In the genomic region with DNA sequence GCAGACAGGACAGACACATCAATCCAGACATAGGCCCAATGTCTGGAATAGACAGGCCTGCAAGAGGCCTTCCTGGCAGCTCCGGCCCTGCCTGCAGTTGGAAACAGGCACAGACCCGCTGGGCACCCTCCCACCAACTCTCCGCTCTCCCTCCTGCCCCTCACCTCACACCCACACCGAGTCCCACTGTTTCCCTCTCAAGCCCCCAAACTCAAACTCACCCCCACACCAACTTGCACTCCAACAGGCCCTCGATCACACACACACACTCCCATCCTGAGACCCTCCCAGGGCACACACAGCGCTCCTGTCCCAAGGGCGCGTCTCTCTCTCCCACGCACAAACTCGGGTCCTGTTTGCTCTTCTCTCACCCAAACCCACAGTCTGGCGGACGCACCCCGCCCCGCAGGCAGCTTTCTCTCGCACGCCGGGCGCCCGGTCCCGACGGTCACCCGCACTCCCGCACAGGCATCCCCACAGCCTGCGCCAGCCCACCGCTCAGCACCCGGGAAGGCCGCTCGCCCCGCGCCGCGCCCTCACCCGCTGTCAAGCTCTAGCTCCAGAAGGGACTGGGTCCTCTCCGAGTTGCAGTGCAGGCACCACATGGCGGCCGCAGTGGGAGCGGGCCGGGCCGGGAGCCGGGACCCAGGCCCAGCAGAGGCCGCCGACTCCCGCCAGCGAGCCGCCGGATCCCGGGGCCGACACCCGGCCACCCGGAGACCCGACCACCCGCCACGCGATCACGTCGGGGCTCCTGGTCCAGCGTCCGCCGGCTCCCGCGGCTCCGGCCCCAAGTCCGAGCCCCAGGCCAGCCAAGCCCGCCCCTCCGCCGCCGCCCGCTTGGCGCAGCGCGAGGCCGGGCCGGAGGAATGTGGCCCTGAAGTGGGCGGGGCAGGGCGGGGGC, we compare ENCODE assay signal across 1 cellular context.
TF ChIP-seq lines count a peak whose summit lies in the region.

No MANE protein-coding gene starts in this region.

TF ChIP-seq in K562, 482 proteins besides CTCF, POLR2A, EP300 and RAD21 (continued from another document and continues in another):
- TF ChIP-seq, protein P1, sequence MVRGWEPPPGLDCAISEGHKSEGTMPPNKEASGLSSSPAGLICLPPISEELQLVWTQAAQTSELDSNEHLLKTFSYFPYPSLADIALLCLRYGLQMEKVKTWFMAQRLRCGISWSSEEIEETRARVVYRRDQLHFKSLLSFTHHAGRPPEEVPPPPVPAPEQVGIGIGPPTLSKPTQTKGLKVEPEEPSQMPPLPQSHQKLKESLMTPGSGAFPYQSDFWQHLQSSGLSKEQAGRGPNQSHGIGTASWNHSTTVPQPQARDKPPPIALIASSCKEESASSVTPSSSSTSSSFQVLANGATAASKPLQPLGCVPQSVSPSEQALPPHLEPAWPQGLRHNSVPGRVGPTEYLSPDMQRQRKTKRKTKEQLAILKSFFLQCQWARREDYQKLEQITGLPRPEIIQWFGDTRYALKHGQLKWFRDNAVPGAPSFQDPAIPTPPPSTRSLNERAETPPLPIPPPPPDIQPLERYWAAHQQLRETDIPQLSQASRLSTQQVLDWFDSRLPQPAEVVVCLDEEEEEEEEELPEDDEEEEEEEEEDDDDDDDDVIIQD (CRISPR knock-in tag; IDR thresholded peaks at IDR 0.05), result no peak
- TF ChIP-seq, protein P2, sequence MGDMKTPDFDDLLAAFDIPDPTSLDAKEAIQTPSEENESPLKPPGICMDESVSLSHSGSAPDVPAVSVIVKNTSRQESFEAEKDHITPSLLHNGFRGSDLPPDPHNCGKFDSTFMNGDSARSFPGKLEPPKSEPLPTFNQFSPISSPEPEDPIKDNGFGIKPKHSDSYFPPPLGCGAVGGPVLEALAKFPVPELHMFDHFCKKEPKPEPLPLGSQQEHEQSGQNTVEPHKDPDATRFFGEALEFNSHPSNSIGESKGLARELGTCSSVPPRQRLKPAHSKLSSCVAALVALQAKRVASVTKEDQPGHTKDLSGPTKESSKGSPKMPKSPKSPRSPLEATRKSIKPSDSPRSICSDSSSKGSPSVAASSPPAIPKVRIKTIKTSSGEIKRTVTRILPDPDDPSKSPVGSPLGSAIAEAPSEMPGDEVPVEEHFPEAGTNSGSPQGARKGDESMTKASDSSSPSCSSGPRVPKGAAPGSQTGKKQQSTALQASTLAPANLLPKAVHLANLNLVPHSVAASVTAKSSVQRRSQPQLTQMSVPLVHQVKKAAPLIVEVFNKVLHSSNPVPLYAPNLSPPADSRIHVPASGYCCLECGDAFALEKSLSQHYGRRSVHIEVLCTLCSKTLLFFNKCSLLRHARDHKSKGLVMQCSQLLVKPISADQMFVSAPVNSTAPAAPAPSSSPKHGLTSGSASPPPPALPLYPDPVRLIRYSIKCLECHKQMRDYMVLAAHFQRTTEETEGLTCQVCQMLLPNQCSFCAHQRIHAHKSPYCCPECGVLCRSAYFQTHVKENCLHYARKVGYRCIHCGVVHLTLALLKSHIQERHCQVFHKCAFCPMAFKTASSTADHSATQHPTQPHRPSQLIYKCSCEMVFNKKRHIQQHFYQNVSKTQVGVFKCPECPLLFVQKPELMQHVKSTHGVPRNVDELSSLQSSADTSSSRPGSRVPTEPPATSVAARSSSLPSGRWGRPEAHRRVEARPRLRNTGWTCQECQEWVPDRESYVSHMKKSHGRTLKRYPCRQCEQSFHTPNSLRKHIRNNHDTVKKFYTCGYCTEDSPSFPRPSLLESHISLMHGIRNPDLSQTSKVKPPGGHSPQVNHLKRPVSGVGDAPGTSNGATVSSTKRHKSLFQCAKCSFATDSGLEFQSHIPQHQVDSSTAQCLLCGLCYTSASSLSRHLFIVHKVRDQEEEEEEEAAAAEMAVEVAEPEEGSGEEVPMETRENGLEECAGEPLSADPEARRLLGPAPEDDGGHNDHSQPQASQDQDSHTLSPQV (IDR thresholded peaks at IDR 0.05), result 0 out of 2 replicates have a peak, but pooled peaks have one; percentile 26
- no peak for TF ChIP-seq TAF7 (tag; IDR thresholded peaks at IDR 0.05)
- TF ChIP-seq HLTF (IDR thresholded peaks at IDR 0.05), result peak; percentile 80; the same call in 1 of the 2 replicates
- peak; percentile 42 for TF ChIP-seq CHD1 (IDR thresholded peaks at IDR 0.05; ENCODE audit: low read length)
- TF ChIP-seq, protein P3, sequence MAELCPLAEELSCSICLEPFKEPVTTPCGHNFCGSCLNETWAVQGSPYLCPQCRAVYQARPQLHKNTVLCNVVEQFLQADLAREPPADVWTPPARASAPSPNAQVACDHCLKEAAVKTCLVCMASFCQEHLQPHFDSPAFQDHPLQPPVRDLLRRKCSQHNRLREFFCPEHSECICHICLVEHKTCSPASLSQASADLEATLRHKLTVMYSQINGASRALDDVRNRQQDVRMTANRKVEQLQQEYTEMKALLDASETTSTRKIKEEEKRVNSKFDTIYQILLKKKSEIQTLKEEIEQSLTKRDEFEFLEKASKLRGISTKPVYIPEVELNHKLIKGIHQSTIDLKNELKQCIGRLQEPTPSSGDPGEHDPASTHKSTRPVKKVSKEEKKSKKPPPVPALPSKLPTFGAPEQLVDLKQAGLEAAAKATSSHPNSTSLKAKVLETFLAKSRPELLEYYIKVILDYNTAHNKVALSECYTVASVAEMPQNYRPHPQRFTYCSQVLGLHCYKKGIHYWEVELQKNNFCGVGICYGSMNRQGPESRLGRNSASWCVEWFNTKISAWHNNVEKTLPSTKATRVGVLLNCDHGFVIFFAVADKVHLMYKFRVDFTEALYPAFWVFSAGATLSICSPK (IDR thresholded peaks at IDR 0.05; ENCODE audit: borderline replicate concordance), result no peak
- no peak for TF ChIP-seq MCM7 (IDR thresholded peaks at IDR 0.05)
- TF ChIP-seq NEUROD1 (IDR thresholded peaks at IDR 0.05; ENCODE audit: borderline replicate concordance, low read depth, low read length, partially characterized antibody), result no peak
- TF ChIP-seq ZNF699 (CRISPR knock-in tag; IDR thresholded peaks at IDR 0.05; ENCODE audit: insufficient replicate concordance), result no peak
- peak; percentile 64 for TF ChIP-seq MYC (IDR thresholded peaks at IDR 0.05; ENCODE audit: low read depth, low read length)
- TF ChIP-seq MYC (CRISPR knock-in tag; IDR thresholded peaks at IDR 0.05; ENCODE audit: borderline replicate concordance, low read depth), result no peak
- TF ChIP-seq CBX2 (IDR thresholded peaks at IDR 0.05; ENCODE audit: insufficient read depth, low read length, poor library complexity, severe bottlenecking), result no peak
- TF ChIP-seq, protein P4, sequence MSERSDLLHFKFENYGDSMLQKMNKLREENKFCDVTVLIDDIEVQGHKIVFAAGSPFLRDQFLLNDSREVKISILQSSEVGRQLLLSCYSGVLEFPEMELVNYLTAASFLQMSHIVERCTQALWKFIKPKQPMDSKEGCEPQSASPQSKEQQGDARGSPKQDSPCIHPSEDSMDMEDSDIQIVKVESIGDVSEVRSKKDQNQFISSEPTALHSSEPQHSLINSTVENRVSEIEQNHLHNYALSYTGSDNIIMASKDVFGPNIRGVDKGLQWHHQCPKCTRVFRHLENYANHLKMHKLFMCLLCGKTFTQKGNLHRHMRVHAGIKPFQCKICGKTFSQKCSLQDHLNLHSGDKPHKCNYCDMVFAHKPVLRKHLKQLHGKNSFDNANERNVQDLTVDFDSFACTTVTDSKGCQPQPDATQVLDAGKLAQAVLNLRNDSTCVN (CRISPR knock-in tag; IDR thresholded peaks at IDR 0.05), result peak; percentile 86; the same call in 1 of the 2 replicates
- TF ChIP-seq, protein P5, sequence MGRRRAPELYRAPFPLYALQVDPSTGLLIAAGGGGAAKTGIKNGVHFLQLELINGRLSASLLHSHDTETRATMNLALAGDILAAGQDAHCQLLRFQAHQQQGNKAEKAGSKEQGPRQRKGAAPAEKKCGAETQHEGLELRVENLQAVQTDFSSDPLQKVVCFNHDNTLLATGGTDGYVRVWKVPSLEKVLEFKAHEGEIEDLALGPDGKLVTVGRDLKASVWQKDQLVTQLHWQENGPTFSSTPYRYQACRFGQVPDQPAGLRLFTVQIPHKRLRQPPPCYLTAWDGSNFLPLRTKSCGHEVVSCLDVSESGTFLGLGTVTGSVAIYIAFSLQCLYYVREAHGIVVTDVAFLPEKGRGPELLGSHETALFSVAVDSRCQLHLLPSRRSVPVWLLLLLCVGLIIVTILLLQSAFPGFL (CRISPR knock-in tag; IDR thresholded peaks at IDR 0.05), result no peak
- peak in 1 of 2 experiments; percentile 97; a peak in 2 of 4 replicates for TF ChIP-seq NONO (IDR thresholded peaks at IDR 0.05; ENCODE audit: low read depth in 2 of 2, low read length in 1 of 2)
- TF ChIP-seq FOXJ3 (CRISPR knock-in tag; IDR thresholded peaks at IDR 0.05), result no peak
- no peak for TF ChIP-seq EWSR1 (IDR thresholded peaks at IDR 0.05; ENCODE audit: borderline replicate concordance, low read depth, partially characterized antibody)
- no peak for TF ChIP-seq ZNF561 (CRISPR knock-in tag; conservative IDR thresholded peaks at IDR 0.05)
- TF ChIP-seq NFIX (CRISPR knock-in tag; IDR thresholded peaks at IDR 0.05; ENCODE audit: low read depth), result no peak
- peak; percentile 79 for TF ChIP-seq CBX1 (IDR thresholded peaks at IDR 0.05; ENCODE audit: low read depth)
- no peak for TF ChIP-seq HNRNPLL (IDR thresholded peaks at IDR 0.05; ENCODE audit: low read depth, low read length, poor library complexity, severe bottlenecking)
- no peak for TF ChIP-seq XRCC4 (IDR thresholded peaks at IDR 0.05; ENCODE audit: extremely low read depth, insufficient read depth, insufficient read length)
- TF ChIP-seq, protein P6, sequence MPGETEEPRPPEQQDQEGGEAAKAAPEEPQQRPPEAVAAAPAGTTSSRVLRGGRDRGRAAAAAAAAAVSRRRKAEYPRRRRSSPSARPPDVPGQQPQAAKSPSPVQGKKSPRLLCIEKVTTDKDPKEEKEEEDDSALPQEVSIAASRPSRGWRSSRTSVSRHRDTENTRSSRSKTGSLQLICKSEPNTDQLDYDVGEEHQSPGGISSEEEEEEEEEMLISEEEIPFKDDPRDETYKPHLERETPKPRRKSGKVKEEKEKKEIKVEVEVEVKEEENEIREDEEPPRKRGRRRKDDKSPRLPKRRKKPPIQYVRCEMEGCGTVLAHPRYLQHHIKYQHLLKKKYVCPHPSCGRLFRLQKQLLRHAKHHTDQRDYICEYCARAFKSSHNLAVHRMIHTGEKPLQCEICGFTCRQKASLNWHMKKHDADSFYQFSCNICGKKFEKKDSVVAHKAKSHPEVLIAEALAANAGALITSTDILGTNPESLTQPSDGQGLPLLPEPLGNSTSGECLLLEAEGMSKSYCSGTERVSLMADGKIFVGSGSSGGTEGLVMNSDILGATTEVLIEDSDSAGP (CRISPR knock-in tag; IDR thresholded peaks at IDR 0.05), result 0 out of 2 replicates have a peak, but pooled peaks have one; percentile 54
- TF ChIP-seq, protein P7, sequence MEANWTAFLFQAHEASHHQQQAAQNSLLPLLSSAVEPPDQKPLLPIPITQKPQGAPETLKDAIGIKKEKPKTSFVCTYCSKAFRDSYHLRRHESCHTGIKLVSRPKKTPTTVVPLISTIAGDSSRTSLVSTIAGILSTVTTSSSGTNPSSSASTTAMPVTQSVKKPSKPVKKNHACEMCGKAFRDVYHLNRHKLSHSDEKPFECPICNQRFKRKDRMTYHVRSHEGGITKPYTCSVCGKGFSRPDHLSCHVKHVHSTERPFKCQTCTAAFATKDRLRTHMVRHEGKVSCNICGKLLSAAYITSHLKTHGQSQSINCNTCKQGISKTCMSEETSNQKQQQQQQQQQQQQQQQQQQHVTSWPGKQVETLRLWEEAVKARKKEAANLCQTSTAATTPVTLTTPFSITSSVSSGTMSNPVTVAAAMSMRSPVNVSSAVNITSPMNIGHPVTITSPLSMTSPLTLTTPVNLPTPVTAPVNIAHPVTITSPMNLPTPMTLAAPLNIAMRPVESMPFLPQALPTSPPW (CRISPR knock-in tag; IDR thresholded peaks at IDR 0.05), result no peak
- TF ChIP-seq, protein P8, sequence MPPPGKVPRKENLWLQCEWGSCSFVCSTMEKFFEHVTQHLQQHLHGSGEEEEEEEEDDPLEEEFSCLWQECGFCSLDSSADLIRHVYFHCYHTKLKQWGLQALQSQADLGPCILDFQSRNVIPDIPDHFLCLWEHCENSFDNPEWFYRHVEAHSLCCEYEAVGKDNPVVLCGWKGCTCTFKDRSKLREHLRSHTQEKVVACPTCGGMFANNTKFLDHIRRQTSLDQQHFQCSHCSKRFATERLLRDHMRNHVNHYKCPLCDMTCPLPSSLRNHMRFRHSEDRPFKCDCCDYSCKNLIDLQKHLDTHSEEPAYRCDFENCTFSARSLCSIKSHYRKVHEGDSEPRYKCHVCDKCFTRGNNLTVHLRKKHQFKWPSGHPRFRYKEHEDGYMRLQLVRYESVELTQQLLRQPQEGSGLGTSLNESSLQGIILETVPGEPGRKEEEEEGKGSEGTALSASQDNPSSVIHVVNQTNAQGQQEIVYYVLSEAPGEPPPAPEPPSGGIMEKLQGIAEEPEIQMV (tag; conservative IDR thresholded peaks at IDR 0.05; ENCODE audit: low read depth), result no peak
- TF ChIP-seq RBBP5 (IDR thresholded peaks at IDR 0.05; ENCODE audit: borderline replicate concordance, insufficient read depth, low read length, poor library complexity, severe bottlenecking), result no peak
- TF ChIP-seq MEF2D (tag; conservative IDR thresholded peaks at IDR 0.05; ENCODE audit: low read depth), result no peak
- TF ChIP-seq ZNF354B (CRISPR knock-in tag; IDR thresholded peaks at IDR 0.05), result no peak
- TF ChIP-seq SIRT6 (IDR thresholded peaks at IDR 0.05; ENCODE audit: low read depth, low read length), result no peak
- no peak for TF ChIP-seq JUNB (CRISPR knock-in tag; conservative IDR thresholded peaks at IDR 0.05)
- no peak for TF ChIP-seq POLR2AphosphoS2 (IDR thresholded peaks at IDR 0.05; ENCODE audit: low read length)
- peak; percentile 37; the same call in 1 of the 2 replicates for TF ChIP-seq TOE1 (IDR thresholded peaks at IDR 0.05; ENCODE audit: borderline replicate concordance)
- TF ChIP-seq TOE1 (CRISPR knock-in tag; IDR thresholded peaks at IDR 0.05; ENCODE audit: borderline replicate concordance, low read depth), result peak; percentile 55; the same call in 1 of the 2 replicates
- no peak for TF ChIP-seq MCM5 (IDR thresholded peaks at IDR 0.05; ENCODE audit: low read depth)
- no peak for TF ChIP-seq TEAD4 (IDR thresholded peaks at IDR 0.05; ENCODE audit: low read length)
- TF ChIP-seq TEAD4 (CRISPR knock-in tag; IDR thresholded peaks at IDR 0.05; ENCODE audit: borderline replicate concordance), result no peak
- TF ChIP-seq, protein P9, sequence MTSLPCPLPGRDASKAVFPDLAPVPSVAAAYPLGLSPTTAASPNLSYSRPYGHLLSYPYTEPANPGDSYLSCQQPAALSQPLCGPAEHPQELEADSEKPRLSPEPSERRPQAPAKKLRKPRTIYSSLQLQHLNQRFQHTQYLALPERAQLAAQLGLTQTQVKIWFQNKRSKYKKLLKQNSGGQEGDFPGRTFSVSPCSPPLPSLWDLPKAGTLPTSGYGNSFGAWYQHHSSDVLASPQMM (CRISPR knock-in tag; IDR thresholded peaks at IDR 0.05), result no peak
- no peak for TF ChIP-seq MYBL2 (IDR thresholded peaks at IDR 0.05; ENCODE audit: low read depth)
- 0 out of 2 replicates have a peak, but pooled peaks have one; percentile 60 for TF ChIP-seq MYBL2 (CRISPR knock-in tag; IDR thresholded peaks at IDR 0.05; ENCODE audit: borderline replicate concordance)
- peak; percentile 41; the same call in 1 of the 2 replicates for TF ChIP-seq ZBTB7A (IDR thresholded peaks at IDR 0.05; ENCODE audit: borderline replicate concordance, control insufficient read depth, low read depth, low read length)
- peak; percentile 86; the same call in 1 of the 2 replicates for TF ChIP-seq HDGF (IDR thresholded peaks at IDR 0.05)
- TF ChIP-seq BCL6 (CRISPR knock-in tag; IDR thresholded peaks at IDR 0.05), result no peak
- TF ChIP-seq ARHGAP35 (IDR thresholded peaks at IDR 0.05; ENCODE audit: partially characterized antibody), result no peak
- 0 out of 4 replicates have a peak, but pooled peaks of 1 of the 2 experiments have one; percentile 38 for TF ChIP-seq FOXK2 (conservative IDR thresholded peaks at IDR 0.05 in 1 of 2, IDR thresholded peaks at IDR 0.05 in 1 of 2; ENCODE audit: low read depth in 2 of 2)
- TF ChIP-seq BRF1 (IDR thresholded peaks at IDR 0.05; ENCODE audit: borderline replicate concordance, extremely low read depth, insufficient read length), result no peak
- TF ChIP-seq ZC3H8 (IDR thresholded peaks at IDR 0.05), result 0 out of 2 replicates have a peak, but pooled peaks have one; percentile 59
- no peak for TF ChIP-seq EP400 (IDR thresholded peaks at IDR 0.05)
- no peak for TF ChIP-seq CHD2 (IDR thresholded peaks at IDR 0.05; ENCODE audit: low read depth, low read length)
